ENCODE assay signal across 10 cellular contexts in genomic region chr17:76700290-76700626, GRCh38. TPM values are rescaled to one million over a fixed set of nuclear protein-coding genes. Genes with fewer than 3 reads are reported as not detected.
DNase-seq lines count a peak whose midpoint lies in the region; ATAC-seq, FAIRE-seq and TF ChIP-seq lines count a peak whose summit lies in the region.
"Had no signal": no experiment of that assay in that cellular context is flagged by ENCODE, and none has a peak within 500 bp of the region (broad histone marks: within the 10 kb centered on the region; RNA-seq: fewer than 3 reads in every experiment).

No MANE protein-coding gene starts in this region.

- peaks cover 0 to 6% (median 0%) of the 10 kb centered on the region in 5 donors for H3K27me3 Mint-ChIP-seq in naive thymus-derived CD4-positive, alpha-beta T cell
- no peaks in the 10 kb centered on the region for H3K27me3 Mint-ChIP-seq in type B pancreatic cell

- CTCF ChIA-PET in endothelial cell of umbilical vein (lab: Charles Lee), result interaction anchor here (1.2 to 5.5 kb wide), 3 partner anchors 11 to 19 kb away, joined by 3 to 26 read pairs (median 9); partner anchors contain the start of gene MXRA7
- CTCF ChIA-PET in naive thymus-derived CD4-positive, alpha-beta T cell (lab: Charles Lee), result no interaction called here

- peak overlapping the region; percentile 46 for H3K9ac ChIP-seq in endothelial cell of umbilical vein (replicated peaks; ENCODE audit: extremely low read depth, insufficient read depth, low read length)

- peaks cover 0 to 13% (median 0%) of the 10 kb centered on the region in 7 donors for H3K4me1 Mint-ChIP-seq in naive thymus-derived CD4-positive, alpha-beta T cell
- H3K4me1 Mint-ChIP-seq in type B pancreatic cell (ENCODE audit: unreplicated experiment), result peaks cover 48% of the 10 kb centered on the region

- peaks cover 68% of the 10 kb centered on the region for H3K79me2 ChIP-seq in endothelial cell of umbilical vein (ENCODE audit: control insufficient read depth, insufficient read depth, low read length)

- peaks cover 39% of the 10 kb centered on the region for H3K4me1 ChIP-seq in endothelial cell of umbilical vein (ENCODE audit: control insufficient read depth, extremely low read depth, insufficient read depth, low read length)
- no peaks in the 10 kb centered on the region for H3K4me1 ChIP-seq in naive thymus-derived CD4-positive, alpha-beta T cell (ENCODE audit: control insufficient read depth in 2 of 2, insufficient read depth in 2 of 2, low read length in 2 of 2)
- H3K4me1 ChIP-seq: A549 had no signal

- H3K36me3 ChIP-seq in endothelial cell of umbilical vein (ENCODE audit: control insufficient read depth in 2 of 2, extremely low read depth in 1 of 2, insufficient read depth in 2 of 2, low read length in 2 of 2), result no peaks in the 10 kb centered on the region
- no peaks in the 10 kb centered on the region for H3K36me3 ChIP-seq in naive thymus-derived CD4-positive, alpha-beta T cell (ENCODE audit: control insufficient read depth in 2 of 3, insufficient read depth in 3 of 3, low read length in 3 of 3)

- peak overlapping the region in 3 of 9 donors; percentile 25 to 48 (median 25) for H3K27ac Mint-ChIP-seq in naive thymus-derived CD4-positive, alpha-beta T cell
- peak overlapping the region; percentile 79 for H3K27ac Mint-ChIP-seq in type B pancreatic cell

- FAIRE-seq in endothelial cell of umbilical vein (lab: Jason Lieb, UNC), result no peak
- FAIRE-seq: A549 had no signal

- no peak for TF ChIP-seq CTCF in endothelial cell of umbilical vein (IDR thresholded peaks at IDR 0.05; ENCODE audit: extremely low read depth in 1 of 2, insufficient read depth in 1 of 2, low read depth in 1 of 2, low read length in 2 of 2)
- no peak for TF ChIP-seq CTCF in type B pancreatic cell (conservative IDR thresholded peaks at IDR 0.05)

- no peaks in the 10 kb centered on the region for H3K9me3 ChIP-seq in endothelial cell of umbilical vein (replicated peaks; ENCODE audit: control insufficient read depth, insufficient read depth, low read length)
- H3K9me3 ChIP-seq in naive thymus-derived CD4-positive, alpha-beta T cell (ENCODE audit: control insufficient read depth in 2 of 3, low read length in 3 of 3), result no peaks in the 10 kb centered on the region
- H3K9me3 ChIP-seq: A549 had no signal

- no peaks in the 10 kb centered on the region for H4K20me1 ChIP-seq in endothelial cell of umbilical vein (replicated peaks; ENCODE audit: control insufficient read depth, extremely low read depth, insufficient read depth, low read length)

- H3K4me3 ChIP-seq in endothelial cell of umbilical vein (replicated peaks in 1 of 3; ENCODE audit: insufficient read depth in 1 of 3, low read depth in 1 of 3, low read length in 3 of 3), result no peak overlapping the region
- H3K4me3 ChIP-seq in naive thymus-derived CD4-positive, alpha-beta T cell (ENCODE audit: low read length), result no peak overlapping the region
- H3K4me3 ChIP-seq: A549 had no signal

- no peaks in the 10 kb centered on the region for H3K9me1 ChIP-seq in endothelial cell of umbilical vein (replicated peaks; ENCODE audit: control insufficient read depth, extremely low read depth, insufficient read depth, low read length)

- no peak for TF ChIP-seq POLR2A in endothelial cell of umbilical vein (IDR thresholded peaks at IDR 0.05; ENCODE audit: low read depth, low read length)

- no peaks in the 10 kb centered on the region for H3K9me3 Mint-ChIP-seq in naive thymus-derived CD4-positive, alpha-beta T cell
- no peaks in the 10 kb centered on the region for H3K9me3 Mint-ChIP-seq in type B pancreatic cell

- no peak overlapping the region for H3K4me2 ChIP-seq in endothelial cell of umbilical vein (ENCODE audit: insufficient read depth, low read length)
- H3K4me2 ChIP-seq: A549 had no signal

- peak; percentile 37 for DNase-seq in NCI-H345 (lab: John Stamatoyannopoulos, UW)
- DNase-seq in NCI-H345 treated with DMSO at 0.1 percent for 48 hours (lab: John Stamatoyannopoulos, UW; ENCODE audit: unreplicated experiment), result no peak
- DNase-seq in endothelial cell of umbilical vein (ENCODE audit: low read depth, low spot score), result no peak
- DNase-seq in naive thymus-derived CD4-positive, alpha-beta T cell, result no peak
- DNase-seq in type B pancreatic cell (ENCODE audit: extremely low spot score, unreplicated experiment), result no peak
- no peak for DNase-seq in hypothalamus (lab: John Stamatoyannopoulos, UW)
- DNase-seq: central memory CD4-positive, alpha-beta T cell had no signal

- peak; percentile 20 for ATAC-seq in naive thymus-derived CD4-positive, alpha-beta T cell
- ATAC-seq in HG03196 (IDR thresholded peaks at IDR 0.05; ENCODE audit: unreplicated experiment) (no peak), HG03135 (IDR thresholded peaks at IDR 0.05; ENCODE audit: unreplicated experiment) (no peak)

- BruUV-seq in endothelial cell of umbilical vein (replicated peaks; lab: Mats Ljungman, UMichigan), result TSS peak; percentile 23

- H3K27me3 ChIP-seq in endothelial cell of umbilical vein (ENCODE audit: control insufficient read depth in 2 of 2, insufficient read depth in 2 of 2, low read length in 2 of 2), result no peaks in the 10 kb centered on the region
- H3K27me3 ChIP-seq in naive thymus-derived CD4-positive, alpha-beta T cell (ENCODE audit: control insufficient read depth in 2 of 2, insufficient read depth in 2 of 2, low read length in 2 of 2), result no peaks in the 10 kb centered on the region

- no peak overlapping the region for H2AFZ ChIP-seq in endothelial cell of umbilical vein (ENCODE audit: low read depth, low read length)

- intact Hi-C loops in endothelial cell of umbilical vein (cut with micrococcal nuclease), result no loop called here
- intact Hi-C loops in naive thymus-derived CD4-positive, alpha-beta T cell (cut with micrococcal nuclease), result no loop called here

- no peak overlapping the region for H3K4me3 Mint-ChIP-seq in naive thymus-derived CD4-positive, alpha-beta T cell
- peak overlapping the region; percentile 75 for H3K4me3 Mint-ChIP-seq in type B pancreatic cell

- POLR2A ChIA-PET in endothelial cell of umbilical vein (lab: Charles Lee), result no interaction called here
- POLR2A ChIA-PET in naive thymus-derived CD4-positive, alpha-beta T cell (lab: Charles Lee), result no interaction called here

- dilution Hi-C loops in endothelial cell of umbilical vein (cut with MboI; ENCODE audit: extremely low pct_ligation_motif_present, low sequenced_read_pairs), result no loop called here

- H3K36me3 Mint-ChIP-seq in naive thymus-derived CD4-positive, alpha-beta T cell, result no peaks in the 10 kb centered on the region
- H3K36me3 Mint-ChIP-seq in type B pancreatic cell, result no peaks in the 10 kb centered on the region

- peak overlapping the region; percentile 68 for H3K27ac ChIP-seq in endothelial cell of umbilical vein (ENCODE audit: insufficient read depth, low read depth, low read length)
- H3K27ac ChIP-seq in naive thymus-derived CD4-positive, alpha-beta T cell (ENCODE audit: low read depth, low read length), result no peak overlapping the region
- H3K27ac ChIP-seq: A549 had no signal

RNA-seq across cellular contexts. Expression of gene MXRA7, which starts 10.5 kb away (rescaled TPM):
- total RNA-seq in endothelial cell of umbilical vein (85.5 and 95.8 TPM in 2 replicates), type B pancreatic cell (ENCODE audit: low replicate concordance) (43.4 and 75.0 TPM in 2 replicates)
- polyA plus RNA-seq in endothelial cell of umbilical vein, result 42.0 and 49.5 TPM in 2 replicates
- 61.8 and 71.7 TPM in 2 replicates for polyA plus RNA-seq in endothelial cell of umbilical vein (2011; cell fraction: cytosol; rRNA removed)
- polyA plus RNA-seq in endothelial cell of umbilical vein (2011; cell fraction: nucleus; rRNA removed), result 26.0 and 27.2 TPM in 2 replicates
- polyA plus RNA-seq in endothelial cell of umbilical vein (2012), result 110 and 134 TPM in 2 replicates
- 57.2 and 57.4 TPM in 2 replicates for polyA minus RNA-seq in endothelial cell of umbilical vein
- polyA minus RNA-seq in endothelial cell of umbilical vein (2011; cell fraction: cytosol; rRNA and poly(A)+ RNA removed), result 8.2 TPM
- polyA minus RNA-seq in endothelial cell of umbilical vein (2011; cell fraction: nucleus; rRNA and poly(A)+ RNA removed), result 10.1 and 10.8 TPM in 2 replicates
- total RNA-seq in naive thymus-derived CD4-positive, alpha-beta T cell, result 1 to 10 TPM; 2.1 to 7.5 (median 2.8) TPM
- polyA plus RNA-seq in naive thymus-derived CD4-positive, alpha-beta T cell, result 1 to 10 TPM; 1.8 to 2.7 TPM

RNA-seq across cellular contexts. Expression of gene JMJD6, which starts 26.1 kb away (rescaled TPM):
- total RNA-seq in endothelial cell of umbilical vein (36.6 and 41.6 TPM in 2 replicates), type B pancreatic cell (ENCODE audit: low replicate concordance) (23.6 and 35.4 TPM in 2 replicates)
- 18.4 and 19.8 TPM in 2 replicates for polyA plus RNA-seq in endothelial cell of umbilical vein
- 15.0 and 16.0 TPM in 2 replicates for polyA plus RNA-seq in endothelial cell of umbilical vein (2011; cell fraction: cytosol; rRNA removed)
- polyA plus RNA-seq in endothelial cell of umbilical vein (2011; cell fraction: nucleus; rRNA removed), result 19.2 and 25.9 TPM in 2 replicates
- 35.8 and 40.0 TPM in 2 replicates for polyA plus RNA-seq in endothelial cell of umbilical vein (2012)
- polyA minus RNA-seq in endothelial cell of umbilical vein, result 7.2 and 14.3 TPM in 2 replicates
- polyA minus RNA-seq in endothelial cell of umbilical vein (2011; cell fraction: cytosol; rRNA and poly(A)+ RNA removed), result 16.6 TPM
- 7.3 and 13.0 TPM in 2 replicates for polyA minus RNA-seq in endothelial cell of umbilical vein (2011; cell fraction: nucleus; rRNA and poly(A)+ RNA removed)
- 100 to 1,000 TPM in 2 of 5 experiments, 10 to 100 TPM in 3; 39.9 to 132 (median 58.3) TPM for total RNA-seq in naive thymus-derived CD4-positive, alpha-beta T cell
- polyA plus RNA-seq in naive thymus-derived CD4-positive, alpha-beta T cell, result 10 to 100 TPM; 18.5 to 44.3 TPM

RNA-seq across cellular contexts. Expression of gene METTL23, which starts 26.4 kb away (rescaled TPM):
- total RNA-seq in endothelial cell of umbilical vein, result 19.5 and 20.0 TPM in 2 replicates
- 28.9 and 33.4 TPM in 2 replicates for polyA plus RNA-seq in endothelial cell of umbilical vein
- 23.8 and 31.3 TPM in 2 replicates for polyA plus RNA-seq in endothelial cell of umbilical vein (2011; cell fraction: cytosol; rRNA removed)
- 26.1 and 28.9 TPM in 2 replicates for polyA plus RNA-seq in endothelial cell of umbilical vein (2011; cell fraction: nucleus; rRNA removed)
- 25.7 and 30.1 TPM in 2 replicates for polyA plus RNA-seq in endothelial cell of umbilical vein (2012)
- 11.6 and 30.1 TPM in 2 replicates for polyA minus RNA-seq in endothelial cell of umbilical vein
- 12.3 TPM for polyA minus RNA-seq in endothelial cell of umbilical vein (2011; cell fraction: cytosol; rRNA and poly(A)+ RNA removed)
- polyA minus RNA-seq in endothelial cell of umbilical vein (2011; cell fraction: nucleus; rRNA and poly(A)+ RNA removed), result 10.6 and 11.6 TPM in 2 replicates
- total RNA-seq in naive thymus-derived CD4-positive, alpha-beta T cell, result 10 to 100 TPM; 39.6 to 74.0 (median 44.2) TPM
- polyA plus RNA-seq in naive thymus-derived CD4-positive, alpha-beta T cell, result 100 to 1,000 TPM; 147 to 152 TPM
- total RNA-seq in type B pancreatic cell (ENCODE audit: low replicate concordance), result 27.5 and 28.2 TPM in 2 replicates

RNA-seq across cellular contexts. Expression of gene SRSF2, which starts 36.9 kb away (rescaled TPM):
- total RNA-seq in endothelial cell of umbilical vein (303 and 307 TPM in 2 replicates), type B pancreatic cell (ENCODE audit: low replicate concordance) (198 and 273 TPM in 2 replicates)
- polyA plus RNA-seq in endothelial cell of umbilical vein, result 283 and 380 TPM in 2 replicates
- 151 and 197 TPM in 2 replicates for polyA plus RNA-seq in endothelial cell of umbilical vein (2011; cell fraction: cytosol; rRNA removed)
- polyA plus RNA-seq in endothelial cell of umbilical vein (2011; cell fraction: nucleus; rRNA removed), result 453 and 593 TPM in 2 replicates
- 179 and 283 TPM in 2 replicates for polyA plus RNA-seq in endothelial cell of umbilical vein (2012)
- 190 and 266 TPM in 2 replicates for polyA minus RNA-seq in endothelial cell of umbilical vein
- polyA minus RNA-seq in endothelial cell of umbilical vein (2011; cell fraction: cytosol; rRNA and poly(A)+ RNA removed), result 372 TPM
- 199 and 376 TPM in 2 replicates for polyA minus RNA-seq in endothelial cell of umbilical vein (2011; cell fraction: nucleus; rRNA and poly(A)+ RNA removed)
- 100 to 1,000 TPM; 327 to 363 (median 351) TPM for total RNA-seq in naive thymus-derived CD4-positive, alpha-beta T cell
- 100 to 1,000 TPM; 104 to 126 TPM for polyA plus RNA-seq in naive thymus-derived CD4-positive, alpha-beta T cell

RNA-seq across cellular contexts. Expression of gene MFSD11, which starts 37.7 kb away (rescaled TPM):
- total RNA-seq in endothelial cell of umbilical vein, result 27.1 and 35.2 TPM in 2 replicates
- 23.5 and 24.7 TPM in 2 replicates for polyA plus RNA-seq in endothelial cell of umbilical vein
- polyA plus RNA-seq in endothelial cell of umbilical vein (2011; cell fraction: cytosol; rRNA removed), result 17.7 and 21.3 TPM in 2 replicates
- 33.5 and 34.9 TPM in 2 replicates for polyA plus RNA-seq in endothelial cell of umbilical vein (2011; cell fraction: nucleus; rRNA removed)
- polyA plus RNA-seq in endothelial cell of umbilical vein (2012), result 22.1 and 30.1 TPM in 2 replicates
- 38.9 and 44.6 TPM in 2 replicates for polyA minus RNA-seq in endothelial cell of umbilical vein
- 13.7 TPM for polyA minus RNA-seq in endothelial cell of umbilical vein (2011; cell fraction: cytosol; rRNA and poly(A)+ RNA removed)
- polyA minus RNA-seq in endothelial cell of umbilical vein (2011; cell fraction: nucleus; rRNA and poly(A)+ RNA removed), result 29.3 and 33.5 TPM in 2 replicates
- 10 to 100 TPM; 24.4 to 33.7 (median 32.0) TPM for total RNA-seq in naive thymus-derived CD4-positive, alpha-beta T cell
- polyA plus RNA-seq in naive thymus-derived CD4-positive, alpha-beta T cell, result 10 to 100 TPM; 17.3 to 25.4 TPM
- 29.0 and 33.9 TPM in 2 replicates for total RNA-seq in type B pancreatic cell (ENCODE audit: low replicate concordance)
